Comparison of ENCODE assay signal across 9 cellular contexts in the genomic region with DNA sequence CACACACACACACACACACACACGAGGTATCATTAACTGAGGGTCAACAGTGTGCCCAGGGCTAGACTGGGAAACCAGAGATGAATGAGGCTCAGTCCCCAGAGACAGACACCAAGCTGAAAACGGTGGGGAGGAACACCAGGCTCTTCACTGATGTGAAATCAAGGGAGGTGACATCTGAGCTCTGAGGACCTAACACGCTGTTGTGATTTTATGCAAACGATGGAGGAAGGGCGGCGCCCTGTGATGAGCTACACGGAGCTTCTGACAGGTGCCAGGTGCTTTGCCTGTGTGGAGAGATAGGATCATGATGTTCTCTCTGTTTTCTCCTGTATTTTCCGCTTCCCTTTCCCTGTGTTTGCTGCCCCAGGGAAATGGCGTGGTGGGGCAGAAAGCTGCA. TPM values are rescaled to one million over a fixed set of nuclear protein-coding genes. Genes with fewer than 3 reads are reported as not detected.
DNase-seq lines count a peak whose midpoint lies in the region; ATAC-seq and TF ChIP-seq lines count a peak whose summit lies in the region.
"Had no signal": no experiment of that assay in that cellular context is flagged by ENCODE, and none has a peak within 500 bp of the region (broad histone marks: within the 10 kb centered on the region; RNA-seq: fewer than 3 reads in every experiment).

No MANE protein-coding gene starts in this region.

- H3K4me2 ChIP-seq in neural cell (ENCODE audit: low read length), result no peak overlapping the region

- no peak for TF ChIP-seq CTCF in neural cell (IDR thresholded peaks at IDR 0.05; ENCODE audit: poor library complexity, severe bottlenecking)
- TF ChIP-seq CTCF in upper lobe of right lung (IDR thresholded peaks at IDR 0.05), result no peak

- H3K9me3 ChIP-seq in neural cell (ENCODE audit: low read length) (no peaks in the 10 kb centered on the region), upper lobe of right lung (no peaks in the 10 kb centered on the region)
- H3K9me3 ChIP-seq: left lung had no signal

- intact Hi-C loops in upper lobe of right lung (cut with DNase I), result loop anchor here (10.0 kb wide), 2 partner anchors 59 to 159 kb away; no protein-coding TSS in a partner anchor

- H3F3A ChIP-seq in neural cell (ENCODE audit: insufficient read depth, low read length, poor library complexity, severe bottlenecking), result no peaks in the 10 kb centered on the region

- H3K4me1 ChIP-seq in upper lobe of right lung, result no peaks in the 10 kb centered on the region

- H3K27me3 ChIP-seq in neural cell (ENCODE audit: insufficient read depth, low read depth, low read length) (no peaks in the 10 kb centered on the region), upper lobe of right lung (no peaks in the 10 kb centered on the region)
- H3K27me3 ChIP-seq: left lung had no signal

- H3K36me3 ChIP-seq in neural cell (ENCODE audit: insufficient read depth, low read length) (no peaks in the 10 kb centered on the region), upper lobe of right lung (no peaks in the 10 kb centered on the region)
- H3K36me3 ChIP-seq: left lung had no signal

- H3K9ac ChIP-seq in neural cell (ENCODE audit: low read length), result peak overlapping the region; percentile 47

- no peaks in the 10 kb centered on the region for H3K9me2 ChIP-seq in neural cell (ENCODE audit: insufficient read depth, low read length)

- no peak for TF ChIP-seq RAD21 in neural cell (conservative IDR thresholded peaks at IDR 0.05)

- peak; percentile 89 for DNase-seq in NCI-H748 (lab: John Stamatoyannopoulos, UW; ENCODE audit: unreplicated experiment)
- DNase-seq in NCI-H226, result no peak
- no peak for DNase-seq in stimulated activated naive CD4-positive, alpha-beta T cell treated with Interleukin-2 at 50 U/mL for 16 hours (lab: John Stamatoyannopoulos, UW)
- no peak for DNase-seq in upper lobe of right lung

- TF ChIP-seq EP300 in neural cell (conservative IDR thresholded peaks at IDR 0.05; ENCODE audit: poor library complexity, severe bottlenecking), result peak; percentile 54

- H4K20me1 ChIP-seq in neural cell (ENCODE audit: insufficient read depth), result no peaks in the 10 kb centered on the region

- ATAC-seq in GM18502 (IDR thresholded peaks at IDR 0.05; ENCODE audit: poor library complexity, unreplicated experiment) (peak; percentile 54), HG03432 (IDR thresholded peaks at IDR 0.05; ENCODE audit: unreplicated experiment) (peak; percentile 52), GM19463 (IDR thresholded peaks at IDR 0.05; ENCODE audit: unreplicated experiment) (no peak), upper lobe of right lung (no peak)
- ATAC-seq: left lung had no signal

- H2AFZ ChIP-seq in neural cell (ENCODE audit: low read depth, low read length), result no peak overlapping the region

- H3K79me2 ChIP-seq in neural cell (replicated peaks; ENCODE audit: insufficient read depth, low read length), result no peaks in the 10 kb centered on the region

- H3K27ac ChIP-seq in neural cell (ENCODE audit: low read length) (peak overlapping the region; percentile 66), upper lobe of right lung (no peak overlapping the region)
- H3K27ac ChIP-seq: left lung had no signal

- no peak overlapping the region for H3K4me3 ChIP-seq in neural cell (ENCODE audit: low read length)
- H3K4me3 ChIP-seq in upper lobe of right lung, result no peak overlapping the region
- H3K4me3 ChIP-seq: left lung had no signal

TF ChIP-seq in neural cell, 6 proteins besides CTCF, POLR2A, EP300 and RAD21:
- TF ChIP-seq, protein P1, sequence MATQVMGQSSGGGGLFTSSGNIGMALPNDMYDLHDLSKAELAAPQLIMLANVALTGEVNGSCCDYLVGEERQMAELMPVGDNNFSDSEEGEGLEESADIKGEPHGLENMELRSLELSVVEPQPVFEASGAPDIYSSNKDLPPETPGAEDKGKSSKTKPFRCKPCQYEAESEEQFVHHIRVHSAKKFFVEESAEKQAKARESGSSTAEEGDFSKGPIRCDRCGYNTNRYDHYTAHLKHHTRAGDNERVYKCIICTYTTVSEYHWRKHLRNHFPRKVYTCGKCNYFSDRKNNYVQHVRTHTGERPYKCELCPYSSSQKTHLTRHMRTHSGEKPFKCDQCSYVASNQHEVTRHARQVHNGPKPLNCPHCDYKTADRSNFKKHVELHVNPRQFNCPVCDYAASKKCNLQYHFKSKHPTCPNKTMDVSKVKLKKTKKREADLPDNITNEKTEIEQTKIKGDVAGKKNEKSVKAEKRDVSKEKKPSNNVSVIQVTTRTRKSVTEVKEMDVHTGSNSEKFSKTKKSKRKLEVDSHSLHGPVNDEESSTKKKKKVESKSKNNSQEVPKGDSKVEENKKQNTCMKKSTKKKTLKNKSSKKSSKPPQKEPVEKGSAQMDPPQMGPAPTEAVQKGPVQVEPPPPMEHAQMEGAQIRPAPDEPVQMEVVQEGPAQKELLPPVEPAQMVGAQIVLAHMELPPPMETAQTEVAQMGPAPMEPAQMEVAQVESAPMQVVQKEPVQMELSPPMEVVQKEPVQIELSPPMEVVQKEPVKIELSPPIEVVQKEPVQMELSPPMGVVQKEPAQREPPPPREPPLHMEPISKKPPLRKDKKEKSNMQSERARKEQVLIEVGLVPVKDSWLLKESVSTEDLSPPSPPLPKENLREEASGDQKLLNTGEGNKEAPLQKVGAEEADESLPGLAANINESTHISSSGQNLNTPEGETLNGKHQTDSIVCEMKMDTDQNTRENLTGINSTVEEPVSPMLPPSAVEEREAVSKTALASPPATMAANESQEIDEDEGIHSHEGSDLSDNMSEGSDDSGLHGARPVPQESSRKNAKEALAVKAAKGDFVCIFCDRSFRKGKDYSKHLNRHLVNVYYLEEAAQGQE (IDR thresholded peaks at IDR 0.05; ENCODE audit: borderline replicate concordance), result peak; percentile 51
- TF ChIP-seq TAF1 (IDR thresholded peaks at IDR 0.05; ENCODE audit: low read depth) (no peak), SMC3 (conservative IDR thresholded peaks at IDR 0.05; ENCODE audit: poor library complexity) (no peak), EZH2 (IDR thresholded peaks at IDR 0.05; ENCODE audit: borderline replicate concordance, insufficient read depth, low read length, poor library complexity, severe bottlenecking) (no peak), MXI1 (conservative IDR thresholded peaks at IDR 0.05; ENCODE audit: poor library complexity, severe bottlenecking) (no peak), POLR2AphosphoS5 (IDR thresholded peaks at IDR 0.05) (peak; percentile 46)
TF ChIP-seq in neural cell: peak in this region for 2.

RNA-seq across cellular contexts. Expression of a gene that starts 6.5 kb away (rescaled TPM):
- 17.2 and 20.2 TPM in 2 replicates for polyA plus RNA-seq in neural cell
- 23.4 and 24.1 TPM in 2 replicates for polyA minus RNA-seq in neural cell
- 251 TPM for total RNA-seq in upper lobe of right lung

RNA-seq across cellular contexts. Expression of a gene that starts 15.3 kb away (rescaled TPM):
- polyA plus RNA-seq in neural cell, result not detected in 2 replicates
- not detected in 2 replicates for polyA minus RNA-seq in neural cell
- total RNA-seq in upper lobe of right lung, result 1.0 TPM

RNA-seq across cellular contexts. Expression of a gene that starts 41.0 kb away (rescaled TPM):
- polyA plus RNA-seq in neural cell, result 56.9 and 63.1 TPM in 2 replicates
- polyA minus RNA-seq in neural cell, result 50.6 and 52.3 TPM in 2 replicates
- total RNA-seq in upper lobe of right lung, result 66.9 TPM

Comparison
In these comparisons a context has a peak if more than half of its experiments do, and no peak if none do; other contexts are left out.
1. ATAC-seq: peak in GM18502 (single experiment) and HG03432 (single experiment); none in GM19463 (single experiment) and upper lobe of right lung (single experiment).